In genomic region chr16:4544483-4544882, GRCh38 we compare ENCODE assay signal across 15 cellular contexts.
"Had no signal": no experiment of that assay in that cellular context is flagged by ENCODE, and none has a peak within 500 bp of the region (broad histone marks: within the 10 kb centered on the region; RNA-seq: fewer than 3 reads in every experiment).

No MANE protein-coding gene starts in this region.

- DNase-seq: activated CD4-positive, alpha-beta T cell treated with anti-CD3 and anti-CD28 coated beads, Interleukin-2, amount 50 U/mL, for 1 hour; activated CD4-positive, CD25-positive, alpha-beta regulatory T cell treated with anti-CD3 and anti-CD28 coated beads, Interleukin-2, amount 50 U/mL, for 72 hours; activated CD8-positive, alpha-beta memory T cell treated with anti-CD3 and anti-CD28 coated beads, Interleukin-2, amount 50 U/mL, for 4 hours; activated naive CD4-positive, alpha-beta T cell treated with anti-CD3 and anti-CD28 coated beads, Interleukin-2, amount 10 ng/mL, durations not matched to agents 7 days and 5 days; activated naive CD8-positive, alpha-beta T cell treated with anti-CD3 and anti-CD28 coated beads, Interleukin-2, amount 50 U/mL, for 24 hours; activated T-cell treated with anti-CD3 and anti-CD28 coated beads, Interleukin-2, amount 50 U/mL, for 4 hours; aorta; cortex of kidney; hypothalamus; islet precursor cell; occipital lobe; stimulated activated CD4-positive, alpha-beta T cell treated with anti-CD3 and anti-CD28 coated beads, Interleukin-12 subunit alpha, Interleukin-12 subunit beta, amount 100 ng/mL, for 4 hours; stimulated activated CD4-positive, alpha-beta T cell treated with anti-CD3 and anti-CD28 coated beads, Interleukin-1b, Interleukin-23, amount 100 ng/mL, for 48 hours; stimulated activated naive CD4-positive, alpha-beta T cell treated with Interleukin-2 at 50 U/mL for 16 hours; uterus had no signal
